Comparison of ENCODE assay signal across 29 cellular contexts in genomic region chr12:73585136-73585535, GRCh38.
"Had no signal": no experiment of that assay in that cellular context is flagged by ENCODE, and none has a peak within 500 bp of the region (broad histone marks: within the 10 kb centered on the region; RNA-seq: fewer than 3 reads in every experiment).

No MANE protein-coding gene starts in this region.

- DNase-seq: stimulated activated CD4-positive, alpha-beta T cell treated with anti-CD3 and anti-CD28 coated beads, Interleukin-2, amount 100 ng/mL, for 48 hours; stimulated activated CD4-positive, alpha-beta T cell treated with anti-CD3 and anti-CD28 coated beads, Interleukin-4, amount 100 ng/mL, for 1 hour; stimulated activated CD4-positive, alpha-beta T cell treated with anti-CD3 and anti-CD28 coated beads, Interleukin-4, amount 100 ng/mL, for 24 hours; stimulated activated CD4-positive, alpha-beta T cell treated with anti-CD3 and anti-CD28 coated beads, Interleukin-4, amount 100 ng/mL, for 4 hours; stimulated activated CD8-positive, alpha-beta memory T cell treated with anti-CD3 and anti-CD28 coated beads, Interleukin-4, amount 100 ng/mL, for 48 hours; stimulated activated naive B cell treated with anti-CD40 and anti-IgM and Interleukin-4, amounts not matched to agents 10 μg/mL and 1 μg/mL and 100 μg/mL, for 72 hours; stimulated activated naive CD4-positive, alpha-beta T cell; stimulated activated naive CD4-positive, alpha-beta T cell treated with Interleukin-2 at 50 U/mL for 16 hours; stimulated activated naive CD8-positive, alpha-beta T cell treated with anti-CD3 and anti-CD28 coated beads, Interleukin-15, amount 100 ng/mL, for 72 hours; stimulated activated naive CD8-positive, alpha-beta T cell treated with anti-CD3 and anti-CD28 coated beads, Interleukin-15, Interleukin-2, amounts not matched to agents 100 U/mL and 50 U/mL, for 24 hours; stomach; substantia nigra; testis; thyroid gland; tibial artery; transverse colon; trophoblast cell; upper lobe of left lung; upper lobe of right lung; uterus had no signal

- FAIRE-seq: urothelium cell line had no signal

- H3K4me3 ChIP-seq: stomach, suprapubic skin, testis, thoracic aorta, thyroid gland, tibial artery, tibial nerve, transverse colon, upper lobe of left lung, upper lobe of right lung, uterus, vagina had no signal

- H3K4me3 Mint-ChIP-seq: stimulated activated effector memory CD8-positive, alpha-beta T cell treated with anti-CD3 and anti-CD28 coated beads, Interleukin-12 subunit alpha, Interleukin-12 subunit beta, amount 100 ng/mL, for 72 hours; stimulated activated memory B cell treated with anti-CD40 and anti-IgM and Interleukin-4, amounts not matched to agents 10 μg/mL and 1 μg/mL and 100 μg/mL, for 72 hours; stimulated activated naive B cell treated with anti-CD40 and anti-IgM and Interleukin-4, amounts not matched to agents 10 μg/mL and 1 μg/mL and 100 μg/mL, for 72 hours; stimulated activated naive CD8-positive, alpha-beta T cell treated with anti-CD3 and anti-CD28 coated beads, Interleukin-15, amount 100 ng/mL, for 72 hours; stimulated activated naive CD8-positive, alpha-beta T cell treated with anti-CD3 and anti-CD28 coated beads, Interleukin-15, Interleukin-2, amounts not matched to agents 100 ng/mL and 50 ng/mL, for 24 hours; type B pancreatic cell had no signal

- H3K36me3 ChIP-seq: stomach, suprapubic skin, thoracic aorta, thyroid gland, tibial artery, tibial nerve, transverse colon, upper lobe of left lung, upper lobe of right lung, uterus, vagina had no signal

- H3K9me3 ChIP-seq: testis, thoracic aorta, thyroid gland, tibial artery, tibial nerve, transverse colon, upper lobe of left lung, upper lobe of right lung, uterus, vagina had no signal

- H3K27ac Mint-ChIP-seq: stimulated activated effector memory CD8-positive, alpha-beta T cell treated with anti-CD3 and anti-CD28 coated beads, Interleukin-12 subunit alpha, Interleukin-12 subunit beta, amount 100 ng/mL, for 72 hours; stimulated activated memory B cell treated with anti-CD40 and anti-IgM and Interleukin-4, amounts not matched to agents 10 μg/mL and 1 μg/mL and 100 μg/mL, for 72 hours; stimulated activated naive B cell treated with anti-CD40 and anti-IgM and Interleukin-4, amounts not matched to agents 10 μg/mL and 1 μg/mL and 100 μg/mL, for 72 hours; stimulated activated naive CD8-positive, alpha-beta T cell treated with anti-CD3 and anti-CD28 coated beads, Interleukin-15, amount 100 ng/mL, for 72 hours; stimulated activated naive CD8-positive, alpha-beta T cell treated with anti-CD3 and anti-CD28 coated beads, Interleukin-15, Interleukin-2, amounts not matched to agents 100 ng/mL and 50 ng/mL, for 24 hours; type B pancreatic cell had no signal

- H3K27me3 ChIP-seq: stomach, suprapubic skin, testis, thyroid gland, tibial artery, tibial nerve, transverse colon, upper lobe of left lung, upper lobe of right lung, uterus, vagina had no signal

- H3K4me1 ChIP-seq: stomach, suprapubic skin, testis, thyroid gland, tibial artery, tibial nerve, transverse colon, upper lobe of left lung, upper lobe of right lung, uterus, vagina had no signal

- H3K4me1 Mint-ChIP-seq: stimulated activated effector memory CD8-positive, alpha-beta T cell treated with anti-CD3 and anti-CD28 coated beads, Interleukin-12 subunit alpha, Interleukin-12 subunit beta, amount 100 ng/mL, for 72 hours; stimulated activated memory B cell treated with anti-CD40 and anti-IgM and Interleukin-4, amounts not matched to agents 10 μg/mL and 1 μg/mL and 100 μg/mL, for 72 hours; stimulated activated naive B cell treated with anti-CD40 and anti-IgM and Interleukin-4, amounts not matched to agents 10 μg/mL and 1 μg/mL and 100 μg/mL, for 72 hours; stimulated activated naive CD8-positive, alpha-beta T cell treated with anti-CD3 and anti-CD28 coated beads, Interleukin-15, amount 100 ng/mL, for 72 hours had no signal

- H3K36me3 Mint-ChIP-seq: stimulated activated effector memory CD8-positive, alpha-beta T cell treated with anti-CD3 and anti-CD28 coated beads, Interleukin-12 subunit alpha, Interleukin-12 subunit beta, amount 100 ng/mL, for 72 hours; stimulated activated memory B cell treated with anti-CD40 and anti-IgM and Interleukin-4, amounts not matched to agents 10 μg/mL and 1 μg/mL and 100 μg/mL, for 72 hours; stimulated activated naive B cell treated with anti-CD40 and anti-IgM and Interleukin-4, amounts not matched to agents 10 μg/mL and 1 μg/mL and 100 μg/mL, for 72 hours; type B pancreatic cell had no signal

- H3K27ac ChIP-seq: stomach, suprapubic skin, testis, thoracic aorta, thyroid gland, tibial artery, tibial nerve, transverse colon, upper lobe of left lung, upper lobe of right lung, uterus, vagina had no signal

- H3K9me3 Mint-ChIP-seq: type B pancreatic cell had no signal

- H3K27me3 Mint-ChIP-seq: stimulated activated memory B cell treated with anti-CD40 and anti-IgM and Interleukin-4, amounts not matched to agents 10 μg/mL and 1 μg/mL and 100 μg/mL, for 72 hours; stimulated activated naive B cell treated with anti-CD40 and anti-IgM and Interleukin-4, amounts not matched to agents 10 μg/mL and 1 μg/mL and 100 μg/mL, for 72 hours; stimulated activated naive CD8-positive, alpha-beta T cell treated with anti-CD3 and anti-CD28 coated beads, Interleukin-15, amount 100 ng/mL, for 72 hours; stimulated activated naive CD8-positive, alpha-beta T cell treated with anti-CD3 and anti-CD28 coated beads, Interleukin-15, Interleukin-2, amounts not matched to agents 100 ng/mL and 50 ng/mL, for 24 hours; type B pancreatic cell had no signal

- ATAC-seq: stimulated activated effector memory CD8-positive, alpha-beta T cell treated with anti-CD3 and anti-CD28 coated beads, Interleukin-12 subunit alpha, Interleukin-12 subunit beta, amount 100 ng/mL, for 72 hours; stimulated activated memory B cell treated with anti-CD40 and anti-IgM and Interleukin-4, amounts not matched to agents 10 μg/mL and 1 μg/mL and 100 μg/mL, for 72 hours; stimulated activated naive B cell treated with anti-CD40 and anti-IgM and Interleukin-4, amounts not matched to agents 10 μg/mL and 1 μg/mL and 100 μg/mL, for 72 hours; stimulated activated naive CD8-positive, alpha-beta T cell treated with anti-CD3 and anti-CD28 coated beads, Interleukin-15, amount 100 ng/mL, for 72 hours; stimulated activated naive CD8-positive, alpha-beta T cell treated with anti-CD3 and anti-CD28 coated beads, Interleukin-15, Interleukin-2, amounts not matched to agents 100 U/mL and 50 U/mL, for 24 hours; upper lobe of right lung had no signal
